In the genomic region with DNA sequence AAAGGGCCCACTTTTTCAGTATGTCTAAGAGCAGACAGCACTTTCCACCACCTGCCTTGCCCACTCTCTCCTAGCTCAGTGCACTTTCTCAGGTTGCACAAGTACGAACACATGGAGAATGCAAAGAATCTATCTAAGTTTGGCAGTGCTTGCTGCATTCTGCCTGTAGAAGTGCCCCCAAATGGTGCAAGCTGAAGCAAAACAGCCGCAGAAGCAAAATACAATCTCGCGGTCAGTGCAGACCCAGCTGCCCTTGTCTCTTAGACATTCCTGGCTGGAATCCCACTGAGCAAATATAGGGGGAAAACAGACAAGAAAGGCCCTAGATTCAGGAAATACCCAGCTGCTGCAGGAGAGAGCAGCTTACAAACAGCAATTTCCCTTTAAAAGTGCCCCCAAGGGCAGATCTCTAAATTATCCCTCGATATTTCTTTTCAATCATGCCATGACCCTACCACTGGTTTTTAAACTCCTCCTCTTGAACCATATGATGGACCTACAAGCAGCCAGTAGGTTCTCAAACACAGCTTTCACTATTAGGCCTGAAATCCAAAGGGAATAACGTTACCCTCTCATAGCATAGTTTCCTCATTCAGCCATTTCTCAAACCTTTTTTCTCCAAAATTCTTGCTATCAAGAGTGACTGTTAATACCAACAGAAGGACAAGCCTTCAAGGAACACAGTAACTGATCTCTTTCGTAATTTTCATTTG, we compare ENCODE assay signal across 11 cellular contexts.
DNase-seq lines count a peak whose midpoint lies in the region; ATAC-seq and TF ChIP-seq lines count a peak whose summit lies in the region.
"Had no signal": no experiment of that assay in that cellular context is flagged by ENCODE, and none has a peak within 500 bp of the region (broad histone marks: within the 10 kb centered on the region; RNA-seq: fewer than 3 reads in every experiment).

No MANE protein-coding gene starts in this region.

- POLR2A ChIA-PET in naive thymus-derived CD8-positive, alpha-beta T cell (lab: Charles Lee), result no interaction called here

- peak overlapping the region; percentile 56 for H3K4me3 Mint-ChIP-seq in osteocyte (ENCODE audit: unreplicated experiment)
- H3K4me3 Mint-ChIP-seq in naive thymus-derived CD8-positive, alpha-beta T cell, result no peak overlapping the region

- intact Hi-C loops in left ventricle myocardium inferior (cut with micrococcal nuclease), result no loop called here

- ATAC-seq in naive thymus-derived CD8-positive, alpha-beta T cell, result no peak
- ATAC-seq in HG02678 (IDR thresholded peaks at IDR 0.05; ENCODE audit: unreplicated experiment) (no peak), HG03108 (IDR thresholded peaks at IDR 0.05; ENCODE audit: unreplicated experiment) (no peak)

- TF ChIP-seq CTCF in left ventricle myocardium inferior (IDR thresholded peaks at IDR 0.05; ENCODE audit: borderline replicate concordance) (no peak), osteocyte (IDR thresholded peaks at IDR 0.05) (no peak)

- H3K27ac Mint-ChIP-seq in osteocyte (ENCODE audit: unreplicated experiment), result peak overlapping the region; percentile 85
- H3K27ac Mint-ChIP-seq in naive thymus-derived CD8-positive, alpha-beta T cell, result no peak overlapping the region

- no peaks in the 10 kb centered on the region for H3K27me3 Mint-ChIP-seq in osteocyte (ENCODE audit: unreplicated experiment)
- H3K27me3 Mint-ChIP-seq in naive thymus-derived CD8-positive, alpha-beta T cell, result no peaks in the 10 kb centered on the region

- H3K4me3 ChIP-seq in SJCRH30, result peak overlapping the region; percentile 34
- H3K4me3 ChIP-seq in left ventricle myocardium inferior, result peak overlapping the region; percentile 15
- H3K4me3 ChIP-seq: testis had no signal

- H3K36me3 ChIP-seq in SJCRH30 (no peaks in the 10 kb centered on the region), left ventricle myocardium inferior (no peaks in the 10 kb centered on the region)

- H3K4me1 ChIP-seq in SJCRH30 (peaks cover 17% of the 10 kb centered on the region), left ventricle myocardium inferior (peaks cover 64% of the 10 kb centered on the region)
- H3K4me1 ChIP-seq: testis had no signal

- peaks cover 6% of the 10 kb centered on the region for H3K9me3 Mint-ChIP-seq in osteocyte (ENCODE audit: unreplicated experiment)
- peaks cover 3 to 29% (median 11%) of the 10 kb centered on the region in 9 donors for H3K9me3 Mint-ChIP-seq in naive thymus-derived CD8-positive, alpha-beta T cell

- peaks cover 4% of the 10 kb centered on the region; the same call in 1 of the 2 replicates for H3K9me3 ChIP-seq in SJCRH30 (replicated peaks)
- peaks cover 11% of the 10 kb centered on the region for H3K9me3 ChIP-seq in left ventricle myocardium inferior (replicated peaks)
- H3K9me3 ChIP-seq: testis had no signal

- no peaks in the 10 kb centered on the region for H3K36me3 Mint-ChIP-seq in osteocyte (ENCODE audit: unreplicated experiment)
- H3K36me3 Mint-ChIP-seq in naive thymus-derived CD8-positive, alpha-beta T cell, result peaks cover 12 to 24% (median 23%) of the 10 kb centered on the region in 3 donors

- DNase-seq in NCI-H1105 (lab: John Stamatoyannopoulos, UW) (peak; percentile 73), SJCRH30 (peak; percentile 94 to 97), left ventricle myocardium inferior (no peak), osteocyte (ENCODE audit: extremely low spot score, unreplicated experiment) (no peak), DMS153 (lab: John Stamatoyannopoulos, UW) (no peak)
- no peak for DNase-seq in naive thymus-derived CD8-positive, alpha-beta T cell
- DNase-seq: foreskin fibroblast, NCI-H226, testis had no signal

- H3K4me1 Mint-ChIP-seq in osteocyte (ENCODE audit: unreplicated experiment), result peaks cover 48% of the 10 kb centered on the region
- H3K4me1 Mint-ChIP-seq in naive thymus-derived CD8-positive, alpha-beta T cell, result peaks cover 21 to 63% (median 45%) of the 10 kb centered on the region in 4 donors

- H3K27ac ChIP-seq in SJCRH30, result peak overlapping the region; percentile 90
- H3K27ac ChIP-seq in left ventricle myocardium inferior (replicated peaks), result peak overlapping the region; percentile 63
- H3K27ac ChIP-seq: testis had no signal

- H3K27me3 ChIP-seq in SJCRH30, result no peaks in the 10 kb centered on the region
- H3K27me3 ChIP-seq in left ventricle myocardium inferior (ENCODE audit: low read depth), result no peaks in the 10 kb centered on the region
- H3K27me3 ChIP-seq: testis had no signal

Comparison
In these comparisons a context has a peak if more than half of its experiments do, and no peak if none do; other contexts are left out.
1. DNase-seq: peak in NCI-H1105 (single experiment) and SJCRH30 (2 of 2); none in left ventricle myocardium inferior (single experiment), osteocyte (single experiment), naive thymus-derived CD8-positive, alpha-beta T cell (0 of 10) and DMS153 (single experiment).